ENCODE assay signal across 1 cellular context in the genomic region with DNA sequence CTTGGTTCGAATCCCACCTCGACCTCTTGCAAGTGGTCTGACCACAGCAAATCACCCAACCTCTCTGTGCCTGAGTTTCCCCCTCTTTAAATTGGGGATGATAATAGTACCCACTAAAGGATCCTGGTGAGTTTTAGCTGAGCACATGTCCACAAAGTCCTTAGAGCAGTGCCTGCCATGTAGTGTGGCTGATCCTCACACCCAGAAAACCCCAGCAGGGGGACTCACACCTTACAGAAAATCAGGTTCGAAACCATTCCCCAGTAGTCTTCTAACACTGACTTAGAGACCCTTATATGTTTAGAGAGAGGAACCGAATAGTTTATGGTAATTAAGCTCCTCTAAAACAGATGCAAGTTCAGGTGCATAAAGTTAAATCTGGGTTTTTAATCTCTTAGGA.
TF ChIP-seq lines count a peak whose summit lies in the region.

No MANE protein-coding gene starts in this region.

TF ChIP-seq in H1, 55 proteins besides CTCF, POLR2A, EP300 and RAD21:
- TF ChIP-seq KDM1A (IDR thresholded peaks at IDR 0.05; ENCODE audit: borderline replicate concordance, low read length): no peak
- no peak for TF ChIP-seq KDM5A (IDR thresholded peaks at IDR 0.05; ENCODE audit: low read length)
- no peak for TF ChIP-seq GABPA (IDR thresholded peaks at IDR 0.05; ENCODE audit: borderline replicate concordance, insufficient read depth, low read length)
- no peak for TF ChIP-seq PHF8 (conservative IDR thresholded peaks at IDR 0.05; ENCODE audit: low read depth, low read length)
- TF ChIP-seq JUN (IDR thresholded peaks at IDR 0.05; ENCODE audit: low read depth, low read length): no peak
- TF ChIP-seq RNF2 (IDR thresholded peaks at IDR 0.05; ENCODE audit: borderline replicate concordance, low read depth, low read length, missing control alignments, poor library complexity, severe bottlenecking): no peak
- no peak for TF ChIP-seq HDAC6 (IDR thresholded peaks at IDR 0.05; ENCODE audit: low read depth, low read length)
- TF ChIP-seq JUND (IDR thresholded peaks at IDR 0.05; ENCODE audit: low read length): no peak
- TF ChIP-seq SRF (IDR thresholded peaks at IDR 0.05; ENCODE audit: low read depth, low read length): no peak
- TF ChIP-seq ZNF274 (IDR thresholded peaks at IDR 0.05; ENCODE audit: borderline replicate concordance, extremely low read depth, low read length): no peak
- TF ChIP-seq SIN3A (conservative IDR thresholded peaks at IDR 0.05 in 1 of 2, IDR thresholded peaks at IDR 0.05 in 1 of 2; ENCODE audit: low read depth in 1 of 2, low read length in 2 of 2): no peak
